In genomic region chr16:53166099-53166498, GRCh38 we compare ENCODE assay signal across 19 cellular contexts.
"Had no signal": no experiment of that assay in that cellular context is flagged by ENCODE, and none has a peak within 500 bp of the region (broad histone marks: within the 10 kb centered on the region; RNA-seq: fewer than 3 reads in every experiment).

No MANE protein-coding gene starts in this region.

- H3K36me3 ChIP-seq: upper lobe of left lung had no signal

- ATAC-seq: activated naive CD8-positive, alpha-beta T cell treated with anti-CD3 and anti-CD28 coated beads, Interleukin-2, amount 50 U/mL, for 24 hours; esophagus mucosa; SK-N-SH treated with all-trans-retinoic acid at 6 μM for 48 hours had no signal

- H3K27ac Mint-ChIP-seq: activated CD4-positive, alpha-beta memory T cell treated with anti-CD3 and anti-CD28 coated beads, Interleukin-2, amount 10 ng/mL, durations not matched to agents 7 days and 5 days; activated CD4-positive, alpha-beta T cell treated with anti-CD3 and anti-CD28 coated beads, Interleukin-2, amount 10 ng/mL, durations not matched to agents 24 days and 14 days; activated naive CD8-positive, alpha-beta T cell treated with anti-CD3 and anti-CD28 coated beads, Interleukin-2, amount 50 U/mL, for 24 hours; dendritic cell treated with granulocyte-macrophage colony-stimulating factor and Interleukin-4, amounts not matched to agents 40 ng/mL and 50 ng/mL, for 4 days; nephron progenitor cell had no signal

- H3K9me3 Mint-ChIP-seq: activated CD4-positive, alpha-beta memory T cell treated with anti-CD3 and anti-CD28 coated beads, Interleukin-2, amount 10 ng/mL, durations not matched to agents 7 days and 5 days; activated CD4-positive, alpha-beta T cell treated with anti-CD3 and anti-CD28 coated beads, Interleukin-2, amount 10 ng/mL, durations not matched to agents 24 days and 14 days; activated naive CD8-positive, alpha-beta T cell treated with anti-CD3 and anti-CD28 coated beads, Interleukin-2, amount 50 U/mL, for 24 hours; dendritic cell treated with granulocyte-macrophage colony-stimulating factor and Interleukin-4, amounts not matched to agents 40 ng/mL and 50 ng/mL, for 4 days had no signal

- H3K27ac ChIP-seq: sigmoid colon, spleen, upper lobe of left lung had no signal

- DNase-seq: activated CD4-positive, alpha-beta memory T cell treated with anti-CD3 and anti-CD28 coated beads, Interleukin-2, amount 10 ng/mL, durations not matched to agents 7 days and 5 days; activated CD4-positive, alpha-beta T cell treated with anti-CD3 and anti-CD28 coated beads, Interleukin-2, amount 10 ng/mL, durations not matched to agents 24 days and 14 days; activated effector memory CD4-positive, alpha-beta T cell treated with anti-CD3 and anti-CD28 coated beads, Interleukin-2, amount 50 U/mL, for 16 hours; activated naive CD4-positive, alpha-beta T cell treated with anti-CD3 and anti-CD28 coated beads, Interleukin-2, amount 50 U/mL, for 16 hours; activated naive CD8-positive, alpha-beta T cell treated with anti-CD3 and anti-CD28 coated beads, Interleukin-2, amount 50 U/mL, for 24 hours; anterior cingulate cortex; cerebellar nuclear complex; effector CD8-positive, alpha-beta T cell; foreskin melanocyte; kidney; nephron progenitor cell; sigmoid colon; spleen; stimulated activated CD4-positive, alpha-beta T cell treated with anti-CD3 and anti-CD28 coated beads, Interleukin-4, amount 100 ng/mL, for 1 hour; stimulated activated naive CD4-positive, alpha-beta T cell treated with Interleukin-2 at 50 U/mL for 16 hours; upper lobe of left lung had no signal

- H3K4me1 Mint-ChIP-seq: activated CD4-positive, alpha-beta memory T cell treated with anti-CD3 and anti-CD28 coated beads, Interleukin-2, amount 10 ng/mL, durations not matched to agents 7 days and 5 days; activated CD4-positive, alpha-beta T cell treated with anti-CD3 and anti-CD28 coated beads, Interleukin-2, amount 10 ng/mL, durations not matched to agents 24 days and 14 days; activated naive CD8-positive, alpha-beta T cell treated with anti-CD3 and anti-CD28 coated beads, Interleukin-2, amount 50 U/mL, for 24 hours; nephron progenitor cell had no signal

- H3K27me3 ChIP-seq: sigmoid colon, spleen, upper lobe of left lung had no signal

- H3K4me3 ChIP-seq: sigmoid colon, spleen, upper lobe of left lung had no signal

- H3K4me3 Mint-ChIP-seq: activated CD4-positive, alpha-beta memory T cell treated with anti-CD3 and anti-CD28 coated beads, Interleukin-2, amount 10 ng/mL, durations not matched to agents 7 days and 5 days; activated CD4-positive, alpha-beta T cell treated with anti-CD3 and anti-CD28 coated beads, Interleukin-2, amount 10 ng/mL, durations not matched to agents 24 days and 14 days; activated naive CD8-positive, alpha-beta T cell treated with anti-CD3 and anti-CD28 coated beads, Interleukin-2, amount 50 U/mL, for 24 hours; dendritic cell treated with granulocyte-macrophage colony-stimulating factor and Interleukin-4, amounts not matched to agents 40 ng/mL and 50 ng/mL, for 4 days; nephron progenitor cell had no signal

- H3K27me3 Mint-ChIP-seq: activated CD4-positive, alpha-beta memory T cell treated with anti-CD3 and anti-CD28 coated beads, Interleukin-2, amount 10 ng/mL, durations not matched to agents 7 days and 5 days; activated CD4-positive, alpha-beta T cell treated with anti-CD3 and anti-CD28 coated beads, Interleukin-2, amount 10 ng/mL, durations not matched to agents 24 days and 14 days; activated naive CD8-positive, alpha-beta T cell treated with anti-CD3 and anti-CD28 coated beads, Interleukin-2, amount 50 U/mL, for 24 hours; dendritic cell treated with granulocyte-macrophage colony-stimulating factor and Interleukin-4, amounts not matched to agents 40 ng/mL and 50 ng/mL, for 4 days had no signal

- H3K9me3 ChIP-seq: sigmoid colon, spleen, upper lobe of left lung had no signal
